ENCODE assay signal across 8 cellular contexts in the genomic region with DNA sequence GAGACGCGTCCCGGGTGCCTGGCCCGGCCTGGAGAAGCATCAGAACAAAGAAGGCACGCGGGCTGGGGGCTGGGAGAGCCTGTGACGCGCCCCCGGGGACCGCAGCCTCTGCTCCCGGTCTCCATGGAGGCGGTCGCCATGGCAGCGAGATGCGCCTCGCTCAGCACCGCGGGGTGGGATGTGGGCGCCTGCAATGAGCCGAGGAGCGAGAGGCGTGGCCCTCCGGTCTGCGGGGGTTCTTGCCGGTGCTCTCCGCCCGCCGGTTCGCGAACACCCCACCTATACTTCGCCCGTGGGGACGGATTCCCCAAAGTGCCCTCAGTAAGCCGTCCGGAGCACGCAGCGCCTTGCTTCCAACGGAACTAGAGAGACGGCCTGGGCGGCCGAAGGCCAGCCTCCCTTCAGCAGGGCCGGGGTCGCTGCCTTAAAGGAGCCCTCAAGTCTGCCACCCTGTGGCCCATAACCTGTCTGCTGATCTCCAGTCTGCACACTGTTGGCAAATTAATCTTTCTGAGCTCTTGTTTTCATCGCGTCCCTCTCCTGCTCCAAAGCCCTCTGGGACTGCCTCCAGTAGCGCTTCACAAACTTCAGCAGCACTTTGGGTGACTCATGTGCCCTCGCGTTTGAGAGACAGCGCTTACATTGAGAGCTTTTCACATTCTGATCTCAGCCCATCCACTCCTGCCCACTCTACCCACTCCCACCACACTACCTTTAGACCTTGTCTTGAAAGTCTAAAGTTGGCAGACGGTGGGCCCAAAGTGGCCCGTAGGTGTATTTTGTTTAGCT. TPM values are rescaled to one million over a fixed set of nuclear protein-coding genes. Genes with fewer than 3 reads are reported as not detected.
DNase-seq lines count a peak whose midpoint lies in the region; ATAC-seq and TF ChIP-seq lines count a peak whose summit lies in the region.

No MANE protein-coding gene starts in this region.

- peak overlapping the region; percentile 83 for H3K4me3 ChIP-seq in OCI-LY1 (ENCODE audit: low read depth, low read length, poor library complexity, severe bottlenecking)
- peak overlapping the region; percentile 52 to 82 for H3K4me3 ChIP-seq in muscle layer of colon (ENCODE audit: low read depth in 1 of 2, low read length in 2 of 2)

- H3K9ac ChIP-seq in OCI-LY1 (ENCODE audit: low read length): peak overlapping the region; percentile 77
- peak overlapping the region; percentile 53 for H3K9ac ChIP-seq in muscle layer of colon (ENCODE audit: low read length)

- H3K4me2 ChIP-seq in OCI-LY1 (ENCODE audit: low read length): peak overlapping the region; percentile 85

- H3K27ac ChIP-seq in OCI-LY1 (ENCODE audit: low read depth, low read length, poor library complexity, severe bottlenecking) (peak overlapping the region; percentile 69), epithelial cell of prostate (peak overlapping the region; percentile 66), muscle layer of colon (ENCODE audit: low read depth, low read length) (peak overlapping the region; percentile 91)

- H3K27me3 ChIP-seq in OCI-LY1 (ENCODE audit: insufficient read depth, low read length) (no peaks in the 10 kb centered on the region), muscle layer of colon (ENCODE audit: control insufficient read depth in 1 of 2, insufficient read depth in 2 of 2, low read length in 2 of 2) (no peaks in the 10 kb centered on the region)

- H3K9me3 ChIP-seq in OCI-LY1 (ENCODE audit: low read length): no peaks in the 10 kb centered on the region
- H3K9me3 ChIP-seq in muscle layer of colon (ENCODE audit: low read length): no peaks in the 10 kb centered on the region

- H3K4me1 ChIP-seq in OCI-LY1 (ENCODE audit: insufficient read depth, low read length, severe bottlenecking) (peaks cover 24% of the 10 kb centered on the region), muscle layer of colon (ENCODE audit: insufficient read depth, low read length) (peaks cover 41% of the 10 kb centered on the region)

- H4K20me1 ChIP-seq in OCI-LY1 (ENCODE audit: insufficient read depth, low read length): no peaks in the 10 kb centered on the region

- H3K36me3 ChIP-seq in OCI-LY1 (ENCODE audit: insufficient read depth, low read length) (no peaks in the 10 kb centered on the region; the same call in none of the 2 replicates), muscle layer of colon (ENCODE audit: insufficient read depth, low read length) (no peaks in the 10 kb centered on the region)

- peak; percentile 76 for TF ChIP-seq CTCF in OCI-LY1 (IDR thresholded peaks at IDR 0.05; ENCODE audit: low read length)

- H3F3A ChIP-seq in OCI-LY1 (ENCODE audit: insufficient read depth, low read length): no peaks in the 10 kb centered on the region

- no peaks in the 10 kb centered on the region for H3K79me2 ChIP-seq in OCI-LY1 (ENCODE audit: insufficient read depth, low read length)

- peak; percentile 78 for DNase-seq in CD1c-positive myeloid dendritic cell (ENCODE audit: extremely low spot score)
- peak; percentile 73 for DNase-seq in HT-29 (ENCODE audit: low spot score)
- DNase-seq in activated T-cell treated with anti-CD3 and anti-CD28 coated beads for 24 hours (ENCODE audit: low read depth): peak; percentile 73
- DNase-seq in epithelial cell of prostate (ENCODE audit: low read depth, low spot score): no peak
- peak; percentile 87 for DNase-seq in stimulated activated CD8-positive, alpha-beta memory T cell treated with anti-CD3 and anti-CD28 coated beads, Interleukin-4, amount 100 ng/mL, for 48 hours

- no peaks in the 10 kb centered on the region for H3K9me2 ChIP-seq in OCI-LY1 (ENCODE audit: low read depth, low read length)

- peak; percentile 30 for ATAC-seq in GM19397 (IDR thresholded peaks at IDR 0.05; ENCODE audit: unreplicated experiment)

- H2AFZ ChIP-seq in OCI-LY1 (ENCODE audit: low read length): no peak overlapping the region

RNA-seq across cellular contexts. Expression of gene ADISSP, which starts 1.0 kb away (rescaled TPM):
- total RNA-seq in HT-29 (2014; rRNA removed; shearing (Covaris generic)): 137 TPM in 2 replicates

RNA-seq across cellular contexts. Expression of gene SPEF1, which starts 12.7 kb away (rescaled TPM):
- 0.81 and 0.92 TPM in 2 replicates for total RNA-seq in HT-29 (2014; rRNA removed; shearing (Covaris generic))

RNA-seq across cellular contexts. Expression of gene CENPB, which starts 18.0 kb away (rescaled TPM):
- 205 and 222 TPM in 2 replicates for total RNA-seq in HT-29 (2014; rRNA removed; shearing (Covaris generic))

RNA-seq across cellular contexts. Expression of gene CDC25B, which starts 27.6 kb away (rescaled TPM):
- 71.1 and 71.6 TPM in 2 replicates for total RNA-seq in HT-29 (2014; rRNA removed; shearing (Covaris generic))

RNA-seq across cellular contexts. Expression of gene HSPA12B, which starts 36.1 kb away (rescaled TPM):
- total RNA-seq in HT-29 (2014; rRNA removed; shearing (Covaris generic)): not detected in 2 replicates
